In genomic region chr4:69071286-69071685, GRCh38 we compare ENCODE assay signal across 2 cellular contexts.
A peak's percentile ranks its signal among the peaks of the same experiment; 100 is the strongest.
TF ChIP-seq lines count a peak whose summit lies in the region.

No MANE protein-coding gene starts in this region.

TF ChIP-seq in liver, 16 proteins besides CTCF, POLR2A, EP300 and RAD21:
- TF ChIP-seq HNF4A (conservative IDR thresholded peaks at IDR 0.05) (peak; percentile 55 to 78), FOXA2 (IDR thresholded peaks at IDR 0.05) (no peak)

TF ChIP-seq in HepG2, 621 proteins besides CTCF, POLR2A, EP300 and RAD21:
- TF ChIP-seq ZNF740 (CRISPR knock-in tag; IDR thresholded peaks at IDR 0.05): no peak
- TF ChIP-seq ZNF225 (CRISPR knock-in tag; IDR thresholded peaks at IDR 0.05): no peak
- no peak for TF ChIP-seq ZNF546 (CRISPR knock-in tag; conservative IDR thresholded peaks at IDR 0.05)
- TF ChIP-seq KLF9 (CRISPR knock-in tag; IDR thresholded peaks at IDR 0.05; ENCODE audit: low read depth): no peak
- no peak for TF ChIP-seq NFE2 (CRISPR knock-in tag; IDR thresholded peaks at IDR 0.05)
- TF ChIP-seq SAP130 (CRISPR knock-in tag; IDR thresholded peaks at IDR 0.05; ENCODE audit: low read depth): no peak
- TF ChIP-seq MLLT10 (CRISPR knock-in tag; IDR thresholded peaks at IDR 0.05): no peak
- no peak for TF ChIP-seq FOSL2 (CRISPR knock-in tag; IDR thresholded peaks at IDR 0.05)
- TF ChIP-seq TOE1 (CRISPR knock-in tag; IDR thresholded peaks at IDR 0.05): no peak
- TF ChIP-seq NFKBIZ (CRISPR knock-in tag; IDR thresholded peaks at IDR 0.05): no peak
- no peak for TF ChIP-seq ZNF557 (CRISPR knock-in tag; IDR thresholded peaks at IDR 0.05)
TF ChIP-seq in HepG2: peak in this region for 0.
